In genomic region chr19:19335408-19336158, GRCh38 we compare ENCODE assay signal across 24 cellular contexts. TPM values are rescaled to one million over a fixed set of nuclear protein-coding genes. Genes with fewer than 3 reads are reported as not detected.
DNase-seq lines count a peak whose midpoint lies in the region; ATAC-seq, FAIRE-seq and TF ChIP-seq lines count a peak whose summit lies in the region.
"Had no signal": no experiment of that assay in that cellular context is flagged by ENCODE, and none has a peak within 500 bp of the region (broad histone marks: within the 10 kb centered on the region; RNA-seq: fewer than 3 reads in every experiment).

No MANE protein-coding gene starts in this region.

- no peak for FAIRE-seq in GM12891 (lab: Jason Lieb, UNC)
- FAIRE-seq: GM12892 had no signal

- ATAC-seq in T-helper 17 cell, result no peak
- no peak for ATAC-seq in HG03039 (IDR thresholded peaks at IDR 0.05; ENCODE audit: unreplicated experiment)

- H3K27me3 ChIP-seq in prostate gland (replicated peaks; ENCODE audit: insufficient read depth), result no peaks in the 10 kb centered on the region
- H3K27me3 ChIP-seq: SJCRH30 had no signal

- peaks cover 5% of the 10 kb centered on the region for H3K4me1 ChIP-seq in prostate gland (replicated peaks)
- H3K4me1 ChIP-seq: SJCRH30 had no signal

- no peak overlapping the region for H3K4me3 Mint-ChIP-seq in T-helper 17 cell
- H3K4me3 Mint-ChIP-seq: activated naive CD4-positive, alpha-beta T cell treated with anti-CD3 and anti-CD28 coated beads for 36 hours had no signal

- TF ChIP-seq POLR2A in GM12891 (IDR thresholded peaks at IDR 0.05; ENCODE audit: low read depth, low read length) (no peak), prostate gland (IDR thresholded peaks at IDR 0.05) (no peak)

- H3K4me3 ChIP-seq in prostate gland, result no peak overlapping the region
- H3K4me3 ChIP-seq: lung, SJCRH30 had no signal

- DNase-seq in GM12891 (ENCODE audit: insufficient read length, low spot score) (peak; percentile 9), T-helper 17 cell (no peak), epithelial cell of prostate (ENCODE audit: low read depth, low spot score) (no peak), prostate gland (ENCODE audit: low spot score) (peak; percentile 28), kidney glomerular epithelial cell (lab: John Stamatoyannopoulos, UW) (no peak), RPMI8226 (no peak)
- DNase-seq: activated CD4-positive, alpha-beta T cell treated with anti-CD3 and anti-CD28 coated beads, Interleukin-2, amount 50 U/mL, for 48 hours; activated naive CD4-positive, alpha-beta T cell treated with anti-CD3 and anti-CD28 coated beads for 36 hours; activated T-cell treated with anti-CD3 and anti-CD28 coated beads for 4 hours; DMS79; foreskin fibroblast; hippocampal formation; islet precursor cell; KG1; MV-4-11; NCI-H187; NCI-H2227 treated with DMSO at 0.1 percent for 48 hours; NCI-H82; SJCRH30; T-helper 2 cell had no signal

- 51% methylated on average over 16 of the region's 16 CpGs for WGBS in prostate gland

- intact Hi-C loops in prostate gland (cut with DNase I), result no loop called here

- H3K27me3 Mint-ChIP-seq in T-helper 17 cell, result no peaks in the 10 kb centered on the region

- no peak for TF ChIP-seq CTCF in prostate gland (IDR thresholded peaks at IDR 0.05)

- H3K27ac ChIP-seq in epithelial cell of prostate (peak overlapping the region; percentile 9), prostate gland (peak overlapping the region; percentile 19 to 22)
- H3K27ac ChIP-seq: SJCRH30, VCaP had no signal

- H3K27ac Mint-ChIP-seq in T-helper 17 cell, result peak overlapping the region; percentile 75
- H3K27ac Mint-ChIP-seq: activated naive CD4-positive, alpha-beta T cell treated with anti-CD3 and anti-CD28 coated beads for 36 hours had no signal

- H3K36me3 Mint-ChIP-seq in T-helper 17 cell (ENCODE audit: low read depth), result peaks cover 2% of the 10 kb centered on the region

- H3K4me1 Mint-ChIP-seq in T-helper 17 cell, result peaks cover 6% of the 10 kb centered on the region

- H3K36me3 ChIP-seq in prostate gland, result peaks cover 0 to 10% of the 10 kb centered on the region in 2 donors

- no peaks in the 10 kb centered on the region for H3K9me3 ChIP-seq in T-helper 17 cell (ENCODE audit: control insufficient read depth, low read length, poor library complexity, severe bottlenecking)
- no peaks in the 10 kb centered on the region for H3K9me3 ChIP-seq in prostate gland
- H3K9me3 ChIP-seq: SJCRH30 had no signal

TF ChIP-seq in GM12891, 5 proteins besides CTCF, POLR2A, EP300 and RAD21:
- TF ChIP-seq SPI1 (IDR thresholded peaks at IDR 0.05; ENCODE audit: low read depth, low read length), result no peak
- TF ChIP-seq POU2F2 (IDR thresholded peaks at IDR 0.05; ENCODE audit: low read depth, low read length), result no peak
- no peak for TF ChIP-seq POLR2AphosphoS5 (IDR thresholded peaks at IDR 0.05; ENCODE audit: low read depth, low read length)
- no peak for TF ChIP-seq TAF1 (IDR thresholded peaks at IDR 0.05; ENCODE audit: low read depth, low read length)
- TF ChIP-seq PAX5 (IDR thresholded peaks at IDR 0.05; ENCODE audit: insufficient read depth, low read length, severe bottlenecking), result no peak

RNA-seq across cellular contexts. Expression of gene MAU2, which starts 15.0 kb away (rescaled TPM):
- polyA plus RNA-seq in GM12891 (2012; ENCODE audit: low read depth, missing spikeins), result 17.0 TPM
- 100 to 1,000 TPM; 129 to 130 TPM for total RNA-seq in T-helper 17 cell
- 100 to 1,000 TPM in 1 of 2 donors, 10 to 100 TPM in 1; 52.5 to 106 TPM for total RNA-seq in prostate gland

RNA-seq across cellular contexts. Expression of gene SUGP1, which starts 15.3 kb away (rescaled TPM):
- polyA plus RNA-seq in GM12891 (2012; ENCODE audit: low read depth, missing spikeins), result 36.4 TPM
- 10 to 100 TPM; 50.8 to 60.2 TPM for total RNA-seq in T-helper 17 cell
- total RNA-seq in prostate gland, result 10 to 100 TPM; 51.1 to 53.5 TPM

Comparison
In these comparisons a context has a peak if more than half of its experiments do, and no peak if none do; other contexts are left out.
1. DNase-seq: peak in GM12891 (single experiment) and prostate gland (single experiment); none in T-helper 17 cell (0 of 3), epithelial cell of prostate (single experiment), kidney glomerular epithelial cell (single experiment) and RPMI8226 (single experiment).